ENCODE assay signal across 17 cellular contexts in the genomic region with DNA sequence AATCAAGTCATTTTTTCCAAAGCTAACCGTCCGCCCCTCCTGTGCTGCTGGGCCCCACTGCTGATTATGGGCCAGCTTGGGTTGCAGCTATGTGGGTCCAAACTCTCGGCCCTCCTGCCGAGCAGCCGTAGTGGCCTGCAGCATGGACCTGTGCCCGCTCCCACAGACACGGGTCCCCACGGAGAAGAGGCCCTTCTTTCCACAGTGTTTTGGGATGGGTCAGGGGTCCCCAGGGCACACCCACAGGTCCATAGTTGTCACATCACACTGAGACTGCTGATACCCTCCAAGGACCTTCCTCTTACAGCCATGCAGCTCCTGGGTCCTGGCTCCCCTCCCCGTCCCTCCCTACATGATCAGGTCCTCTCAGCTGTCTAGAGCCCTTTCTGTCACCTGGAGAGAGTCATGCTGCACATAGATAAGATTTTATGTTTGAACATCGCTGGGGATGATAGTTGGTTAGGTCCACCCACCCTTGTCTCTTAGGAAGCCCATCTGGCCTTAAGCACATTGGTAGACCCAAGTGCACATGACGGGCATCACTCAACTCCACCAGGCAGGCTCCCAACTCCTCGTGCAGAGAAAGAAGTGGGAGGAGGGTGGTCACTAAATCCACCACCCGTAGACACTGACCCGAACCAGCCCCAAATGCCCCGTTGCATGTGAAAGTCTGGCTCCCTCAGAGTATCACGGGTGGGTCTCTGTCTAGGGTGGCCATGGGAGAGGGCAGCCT. TPM values are rescaled to one million over a fixed set of nuclear protein-coding genes. Genes with fewer than 3 reads are reported as not detected.
DNase-seq lines count a peak whose midpoint lies in the region; ATAC-seq and TF ChIP-seq lines count a peak whose summit lies in the region.
"Had no signal": no experiment of that assay in that cellular context is flagged by ENCODE, and none has a peak within 500 bp of the region (broad histone marks: within the 10 kb centered on the region; RNA-seq: fewer than 3 reads in every experiment).

No MANE protein-coding gene starts in this region.

- H3K36me3 Mint-ChIP-seq in activated T-cell treated with anti-CD3 and anti-CD28 coated beads, Interleukin-2, amount 50 U/mL, for 24 hours (ENCODE audit: low read depth): peaks cover 19% of the 10 kb centered on the region
- H3K36me3 Mint-ChIP-seq in glutamatergic neuron (ENCODE audit: unreplicated experiment) (peaks cover 13% of the 10 kb centered on the region), type B pancreatic cell (no peaks in the 10 kb centered on the region), WTC11 (no peaks in the 10 kb centered on the region)
- H3K36me3 Mint-ChIP-seq in stimulated activated memory B cell treated with anti-CD40 and anti-IgM and Interleukin-4, amounts not matched to agents 10 μg/mL and 1 μg/mL and 100 μg/mL, for 72 hours: peaks cover 38% of the 10 kb centered on the region

- CTCF ChIA-PET in WTC11 (lab: Charles Lee): interaction anchor here (1.1 to 4.8 kb wide), 3 partner anchors 16 to 83 kb away, joined by 3 to 25 read pairs (median 3); no protein-coding TSS in a partner anchor

- no peak overlapping the region for H3K4me3 ChIP-seq in tibial nerve
- H3K4me3 ChIP-seq: MG63, Peyer's patch, uterus had no signal

- H3K4me3 Mint-ChIP-seq in activated T-cell treated with anti-CD3 and anti-CD28 coated beads, Interleukin-2, amount 50 U/mL, for 24 hours: peak overlapping the region; percentile 69
- H3K4me3 Mint-ChIP-seq in glutamatergic neuron (ENCODE audit: unreplicated experiment): no peak overlapping the region
- no peak overlapping the region for H3K4me3 Mint-ChIP-seq in type B pancreatic cell
- no peak overlapping the region for H3K4me3 Mint-ChIP-seq in stimulated activated memory B cell treated with anti-CD40 and anti-IgM and Interleukin-4, amounts not matched to agents 10 μg/mL and 1 μg/mL and 100 μg/mL, for 72 hours
- no peak overlapping the region for H3K4me3 Mint-ChIP-seq in WTC11

- H3K27me3 ChIP-seq in tibial nerve: no peaks in the 10 kb centered on the region
- H3K27me3 ChIP-seq: MG63, neutrophil, Peyer's patch, uterus had no signal

- peaks cover 21% of the 10 kb centered on the region for H3K27me3 Mint-ChIP-seq in activated T-cell treated with anti-CD3 and anti-CD28 coated beads, Interleukin-2, amount 50 U/mL, for 24 hours
- H3K27me3 Mint-ChIP-seq in glutamatergic neuron (ENCODE audit: unreplicated experiment): no peaks in the 10 kb centered on the region
- H3K27me3 Mint-ChIP-seq in type B pancreatic cell: peaks cover 12% of the 10 kb centered on the region
- no peaks in the 10 kb centered on the region for H3K27me3 Mint-ChIP-seq in stimulated activated memory B cell treated with anti-CD40 and anti-IgM and Interleukin-4, amounts not matched to agents 10 μg/mL and 1 μg/mL and 100 μg/mL, for 72 hours
- peaks cover 30% of the 10 kb centered on the region for H3K27me3 Mint-ChIP-seq in WTC11 (ENCODE audit: low read depth)

- WGBS in tibial nerve, 2 donors: 91 to 93% methylated on average over 16 of the region's 16 CpGs

- H3K27ac ChIP-seq in tibial nerve: no peak overlapping the region
- H3K27ac ChIP-seq: neutrophil, uterus, VCaP had no signal

- no peaks in the 10 kb centered on the region for H3K9me3 ChIP-seq in tibial nerve
- H3K9me3 ChIP-seq: MG63, neutrophil, Peyer's patch, uterus had no signal

- TF ChIP-seq CTCF in glutamatergic neuron (IDR thresholded peaks at IDR 0.05; ENCODE audit: partially characterized antibody, unreplicated experiment) (no peak), type B pancreatic cell (conservative IDR thresholded peaks at IDR 0.05) (no peak), tibial nerve (IDR thresholded peaks at IDR 0.05) (no peak), WTC11 (IDR thresholded peaks at IDR 0.05) (no peak)

- no peaks in the 10 kb centered on the region for H3K4me1 ChIP-seq in tibial nerve
- H3K4me1 ChIP-seq: Peyer's patch, uterus had no signal

- no peak for ATAC-seq in stimulated activated memory B cell treated with anti-CD40 and anti-IgM and Interleukin-4, amounts not matched to agents 10 μg/mL and 1 μg/mL and 100 μg/mL, for 72 hours
- ATAC-seq in WTC11: no peak
- ATAC-seq: esophagus mucosa had no signal

- no peak for TF ChIP-seq EP300 in tibial nerve (IDR thresholded peaks at IDR 0.05)

- H3K4me1 Mint-ChIP-seq in activated T-cell treated with anti-CD3 and anti-CD28 coated beads, Interleukin-2, amount 50 U/mL, for 24 hours (ENCODE audit: low read depth): peaks cover 88% of the 10 kb centered on the region
- H3K4me1 Mint-ChIP-seq in glutamatergic neuron (ENCODE audit: low read depth, unreplicated experiment) (no peaks in the 10 kb centered on the region), type B pancreatic cell (ENCODE audit: unreplicated experiment) (peaks cover 15% of the 10 kb centered on the region), WTC11 (peaks cover 50% of the 10 kb centered on the region)
- H3K4me1 Mint-ChIP-seq in stimulated activated memory B cell treated with anti-CD40 and anti-IgM and Interleukin-4, amounts not matched to agents 10 μg/mL and 1 μg/mL and 100 μg/mL, for 72 hours: peaks cover 59% of the 10 kb centered on the region

- TF ChIP-seq POLR2A in tibial nerve (IDR thresholded peaks at IDR 0.05): no peak

- H3K36me3 ChIP-seq in tibial nerve: no peaks in the 10 kb centered on the region
- H3K36me3 ChIP-seq: MG63, neutrophil, Peyer's patch, uterus had no signal

- peak; percentile 14 for DNase-seq in activated T-cell treated with anti-CD3 and anti-CD28 coated beads, Interleukin-2, amount 50 U/mL, for 1 hour
- no peak for DNase-seq in activated T-cell treated with anti-CD3 and anti-CD28 coated beads for 4 hours
- DNase-seq in activated T-cell treated with anti-CD3 and anti-CD28 coated beads, Interleukin-2, amount 50 U/mL, for 24 hours: peak; percentile 31
- peak; percentile 5 for DNase-seq in glutamatergic neuron
- peak; percentile 55 for DNase-seq in type B pancreatic cell (ENCODE audit: extremely low spot score, unreplicated experiment)
- DNase-seq in tibial nerve (ENCODE audit: low spot score in 2 of 2): no peak
- DNase-seq in WTC11 (ENCODE audit: low spot score): no peak
- DNase-seq: COR-L47; MG63; NCI-H2081; stimulated activated CD4-positive, alpha-beta T cell treated with anti-CD3 and anti-CD28 coated beads, Interleukin-4, amount 100 ng/mL, for 24 hours had no signal

- H3K27ac Mint-ChIP-seq in activated T-cell treated with anti-CD3 and anti-CD28 coated beads, Interleukin-2, amount 50 U/mL, for 24 hours: peak overlapping the region; percentile 34
- H3K27ac Mint-ChIP-seq in glutamatergic neuron (ENCODE audit: unreplicated experiment): no peak overlapping the region
- no peak overlapping the region for H3K27ac Mint-ChIP-seq in type B pancreatic cell
- H3K27ac Mint-ChIP-seq in stimulated activated memory B cell treated with anti-CD40 and anti-IgM and Interleukin-4, amounts not matched to agents 10 μg/mL and 1 μg/mL and 100 μg/mL, for 72 hours: no peak overlapping the region
- H3K27ac Mint-ChIP-seq in WTC11: no peak overlapping the region

- POLR2A ChIA-PET in WTC11 (lab: Charles Lee): no interaction called here

- H3K9me3 Mint-ChIP-seq in activated T-cell treated with anti-CD3 and anti-CD28 coated beads, Interleukin-2, amount 50 U/mL, for 24 hours: no peaks in the 10 kb centered on the region
- H3K9me3 Mint-ChIP-seq in glutamatergic neuron (ENCODE audit: unreplicated experiment): peaks cover 8% of the 10 kb centered on the region
- H3K9me3 Mint-ChIP-seq in type B pancreatic cell: no peaks in the 10 kb centered on the region
- no peaks in the 10 kb centered on the region for H3K9me3 Mint-ChIP-seq in stimulated activated memory B cell treated with anti-CD40 and anti-IgM and Interleukin-4, amounts not matched to agents 10 μg/mL and 1 μg/mL and 100 μg/mL, for 72 hours
- H3K9me3 Mint-ChIP-seq in WTC11: peaks cover 16% of the 10 kb centered on the region; the same call in 1 of the 2 replicates

TF ChIP-seq in WTC11, 78 proteins besides CTCF, POLR2A, EP300 and RAD21:
- no peak for TF ChIP-seq ZNF671 (CRISPR knock-in tag; IDR thresholded peaks at IDR 0.05)
- no peak for TF ChIP-seq MAX (CRISPR knock-in tag; IDR thresholded peaks at IDR 0.05)
- no peak for TF ChIP-seq GRHL2 (CRISPR knock-in tag; IDR thresholded peaks at IDR 0.05; ENCODE audit: insufficient replicate concordance, severe bottlenecking)
- TF ChIP-seq, protein P1, sequence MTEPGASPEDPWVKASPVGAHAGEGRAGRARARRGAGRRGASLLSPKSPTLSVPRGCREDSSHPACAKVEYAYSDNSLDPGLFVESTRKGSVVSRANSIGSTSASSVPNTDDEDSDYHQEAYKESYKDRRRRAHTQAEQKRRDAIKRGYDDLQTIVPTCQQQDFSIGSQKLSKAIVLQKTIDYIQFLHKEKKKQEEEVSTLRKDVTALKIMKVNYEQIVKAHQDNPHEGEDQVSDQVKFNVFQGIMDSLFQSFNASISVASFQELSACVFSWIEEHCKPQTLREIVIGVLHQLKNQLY (CRISPR knock-in tag; IDR thresholded peaks at IDR 0.05): no peak
- no peak for TF ChIP-seq SP1 (CRISPR knock-in tag; conservative IDR thresholded peaks at IDR 0.05)
- TF ChIP-seq ZNF138 (CRISPR knock-in tag; conservative IDR thresholded peaks at IDR 0.05): no peak
- no peak for TF ChIP-seq EMX1 (CRISPR knock-in tag; IDR thresholded peaks at IDR 0.05)

RNA-seq across cellular contexts. Expression of gene GPR55, which starts 17.5 kb away (rescaled TPM):
- total RNA-seq in glutamatergic neuron (ENCODE audit: unreplicated experiment) (not detected), type B pancreatic cell (ENCODE audit: low replicate concordance) (0.24 TPM in 1 of 2 replicates, not detected in the other), tibial nerve (under 1 TPM in 1 of 4 donors, not detected in 3; 0.21 TPM), WTC11 (2021) (not detected in 3 replicates)
- total RNA-seq: uterus had no signal

RNA-seq across cellular contexts. Expression of gene ITM2C, which starts 42.8 kb away (rescaled TPM):
- total RNA-seq in glutamatergic neuron (ENCODE audit: unreplicated experiment): 72.0 TPM
- 211 and 285 TPM in 2 replicates for total RNA-seq in type B pancreatic cell (ENCODE audit: low replicate concordance)
- 100 to 1,000 TPM in 3 of 4 donors, 10 to 100 TPM in 1; 80.1 to 146 (median 128) TPM for total RNA-seq in tibial nerve
- total RNA-seq in WTC11 (2021): 316 to 347 TPM (median 338 TPM) in 3 replicates

Comparison
In these comparisons a context has a peak if more than half of its experiments do, and no peak if none do; other contexts are left out.
1. DNase-seq: peak in activated T-cell treated with anti-CD3 and anti-CD28 coated beads, Interleukin-2, amount 50 U/mL, for 1 hour (single experiment), activated T-cell treated with anti-CD3 and anti-CD28 coated beads, Interleukin-2, amount 50 U/mL, for 24 hours (single experiment), glutamatergic neuron (single experiment) and type B pancreatic cell (single experiment); none in activated T-cell treated with anti-CD3 and anti-CD28 coated beads for 4 hours (single experiment), tibial nerve (0 of 2) and WTC11 (single experiment).